Comparison of ENCODE assay signal across 10 cellular contexts in the genomic region with DNA sequence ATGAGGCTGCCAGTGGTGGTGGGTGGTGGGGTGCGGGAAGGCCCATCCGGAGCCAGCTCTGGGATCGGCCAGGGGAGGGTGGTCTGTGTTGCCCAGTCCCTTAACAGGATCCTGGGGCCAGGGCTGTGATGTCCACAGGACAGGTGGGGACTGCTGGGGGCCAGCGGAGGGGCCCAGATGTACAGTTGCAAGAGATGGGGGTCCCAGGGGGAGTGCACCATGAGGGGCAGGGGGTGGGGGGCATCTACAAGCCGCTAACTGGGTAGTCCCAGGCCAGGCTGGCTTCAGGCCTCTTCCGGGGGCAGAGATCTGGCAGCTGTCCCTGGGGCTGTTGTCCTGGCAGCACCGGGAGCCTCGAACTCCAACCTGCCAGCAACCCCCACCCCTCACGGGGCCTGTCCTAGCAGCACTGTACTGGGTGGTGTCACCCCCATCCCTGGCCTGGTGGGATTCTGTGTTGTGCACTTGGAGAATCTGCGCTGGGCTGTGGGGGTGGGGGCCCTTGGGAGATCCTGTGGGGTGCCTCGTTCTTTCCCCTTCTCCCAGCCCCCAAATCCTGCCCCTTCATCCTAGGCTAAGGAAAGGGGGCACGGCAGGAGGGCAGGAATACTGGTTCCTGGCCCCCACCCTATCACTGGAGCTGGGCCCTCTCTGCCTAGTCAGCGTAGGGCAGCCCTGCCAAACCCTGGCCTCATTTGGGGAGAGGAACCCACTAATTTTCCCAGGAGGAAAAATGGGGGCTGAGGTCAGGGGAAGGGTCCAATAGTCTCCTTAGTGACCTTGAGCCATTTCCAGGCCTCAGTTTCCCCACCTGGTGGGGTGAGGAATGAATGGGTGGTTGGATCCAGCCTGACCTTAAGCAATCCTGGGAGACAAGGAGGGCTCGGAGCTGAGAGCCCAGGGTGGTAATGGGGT. TPM values are rescaled to one million over a fixed set of nuclear protein-coding genes. Genes with fewer than 3 reads are reported as not detected.
DNase-seq lines count a peak whose midpoint lies in the region; ATAC-seq, FAIRE-seq and TF ChIP-seq lines count a peak whose summit lies in the region.
"Had no signal": no experiment of that assay in that cellular context is flagged by ENCODE, and none has a peak within 500 bp of the region (broad histone marks: within the 10 kb centered on the region; RNA-seq: fewer than 3 reads in every experiment).

No MANE protein-coding gene starts in this region.

- BruUV-seq in K562 (replicated peaks; lab: Mats Ljungman, UMichigan), result no TSS peak

- no peaks in the 10 kb centered on the region for H3K9me1 ChIP-seq in K562 (ENCODE audit: control insufficient read depth, insufficient read depth, low read length)

- no peak for TF ChIP-seq RAD21 in K562 (CRISPR knock-in tag; conservative IDR thresholded peaks at IDR 0.05 in 1 of 2, IDR thresholded peaks at IDR 0.05 in 1 of 2)

- H4K20me1 ChIP-seq in K562 (replicated peaks; ENCODE audit: control insufficient read depth, insufficient read depth, low read length), result peaks cover 12% of the 10 kb centered on the region; the same call in 1 of the 2 replicates

- no peak overlapping the region for H2AFZ ChIP-seq in K562 (ENCODE audit: low read depth, low read length)

- H3K4me3 ChIP-seq in HL-60 (replicated peaks; ENCODE audit: insufficient read depth, low read length) (peak overlapping the region; percentile 56), K562 (peak overlapping the region; percentile 86), stomach (peak overlapping the region; percentile 66 to 83 (median 75))

- TF ChIP-seq EP300 in K562 (IDR thresholded peaks at IDR 0.05; ENCODE audit: low read length) (no peak), stomach (IDR thresholded peaks at IDR 0.05) (no peak)

- peaks cover 49% of the 10 kb centered on the region for H3K79me2 ChIP-seq in K562 (ENCODE audit: control insufficient read depth, insufficient read depth, low read length)

- no peak for DNase-seq in HL-60 (ENCODE audit: low read depth in 1 of 2, low spot score in 1 of 2)
- no peak for DNase-seq in K562 (ENCODE audit: extremely low read depth in 1 of 4, low spot score in 3 of 4)
- DNase-seq in stomach, result no peak
- DNase-seq in NCI-H82 treated with DMSO at 0.1 percent for 48 hours (lab: John Stamatoyannopoulos, UW; ENCODE audit: unreplicated experiment), result no peak
- DNase-seq: stimulated activated naive CD4-positive, alpha-beta T cell had no signal

- H3K9me3 ChIP-seq in K562 (replicated peaks; ENCODE audit: control insufficient read depth, insufficient read depth, low read depth, low read length), result no peaks in the 10 kb centered on the region
- no peaks in the 10 kb centered on the region for H3K9me3 ChIP-seq in stomach

- no peak for TF ChIP-seq CTCF in HL-60 (IDR thresholded peaks at IDR 0.05; ENCODE audit: insufficient read depth, low read length)
- TF ChIP-seq CTCF in K562 (IDR thresholded peaks at IDR 0.05 in 2 of 3, conservative IDR thresholded peaks at IDR 0.05 in 1 of 3; ENCODE audit: insufficient read depth in 2 of 3, low read depth in 1 of 3, low read length in 3 of 3), result no peak
- TF ChIP-seq CTCF in stomach (IDR thresholded peaks at IDR 0.05), result no peak

- peak; percentile 65 for FAIRE-seq in K562 (lab: Jason Lieb, UNC)

- peak overlapping the region; percentile 83 to 99 for H3K9ac ChIP-seq in K562 (ENCODE audit: insufficient read depth in 1 of 2, low read depth in 2 of 2, low read length in 2 of 2)
- H3K9ac ChIP-seq: KMS-11 had no signal

- WGBS in K562 (ENCODE audit: insufficient coverage, low coverage, missing lambda C conversion rate), result 86% methylated on average over 7 of the region's 14 CpGs
- 45 to 57% (median 51%) methylated on average over 5 to 14 of the region's 14 CpGs for WGBS in stomach, 5 donors

- H3K4me1 ChIP-seq in K562 (replicated peaks in 1 of 2; ENCODE audit: control insufficient read depth in 2 of 2, insufficient read depth in 2 of 2, low read length in 2 of 2) (peaks cover 15 to 87% of the 10 kb centered on the region in 2 experiments), stomach (peaks cover 82 to 95% (median 88%) of the 10 kb centered on the region in 4 donors)

- H3K4me2 ChIP-seq in K562 (ENCODE audit: insufficient read depth, low read length), result peak overlapping the region; percentile 79
- H3K4me2 ChIP-seq: KMS-11 had no signal

- in situ Hi-C loops in K562 (cut with MboI), result no loop called here

- CTCF ChIA-PET in K562 (lab: Yijun Ruan, JAX; ENCODE audit: low intra/inter-chr PET ratio), result no interaction called here

- H3K27me3 ChIP-seq in HL-60 (ENCODE audit: insufficient read depth, poor library complexity, severe bottlenecking) (no peaks in the 10 kb centered on the region), K562 (ENCODE audit: control insufficient read depth in 2 of 2, insufficient read depth in 2 of 2, low read length in 2 of 2) (no peaks in the 10 kb centered on the region), layer of hippocampus (ENCODE audit: control insufficient read depth, insufficient read depth, low read length) (no peaks in the 10 kb centered on the region), stomach (peaks cover 0 to 11% (median 0%) of the 10 kb centered on the region in 3 donors)

- intact Hi-C loops in K562 (cut with micrococcal nuclease) (loop anchor here (5.0 kb wide), 2 partner anchors 53 to 88 kb away; no protein-coding TSS in a partner anchor), stomach (cut with DNase I; ENCODE audit: low total_unique reads) (no loop called here)

- TF ChIP-seq POLR2A in K562 (conservative IDR thresholded peaks at IDR 0.05) (no peak), stomach (IDR thresholded peaks at IDR 0.05) (no peak)

- no peak for ATAC-seq in K562
- no peak for ATAC-seq in HG03139 (IDR thresholded peaks at IDR 0.05; ENCODE audit: unreplicated experiment)
- ATAC-seq in HG03520 (IDR thresholded peaks at IDR 0.05; ENCODE audit: unreplicated experiment), result no peak
- ATAC-seq in HG03442 (IDR thresholded peaks at IDR 0.05; ENCODE audit: unreplicated experiment), result no peak

- peak overlapping the region; percentile 80 for H3K27ac ChIP-seq in HL-60 (replicated peaks)
- peak overlapping the region; percentile 82 for H3K27ac ChIP-seq in K562 (ENCODE audit: extremely low read depth, low read depth, low read length)
- H3K27ac ChIP-seq in layer of hippocampus (ENCODE audit: low read depth, low read length), result peak overlapping the region; percentile 95
- peak overlapping the region; percentile 5 to 95 (median 76) for H3K27ac ChIP-seq in stomach
- H3K27ac ChIP-seq: KMS-11 had no signal

- H3K36me3 ChIP-seq in K562 (ENCODE audit: control insufficient read depth, insufficient read depth, low read length), result peaks cover 43% of the 10 kb centered on the region; the same call in 1 of the 3 replicates
- H3K36me3 ChIP-seq in stomach, result peaks cover 4 to 5% (median 5%) of the 10 kb centered on the region in 4 donors

- POLR2A ChIA-PET in K562 (lab: Yijun Ruan, JAX), result interaction anchor here (0.6 kb wide), 1 partner anchor 101 kb away, joined by 3 read pairs; no protein-coding TSS in a partner anchor

TF ChIP-seq in K562, 482 proteins besides CTCF, POLR2A, EP300 and RAD21 (continues in another document):
- no peak for TF ChIP-seq TEAD1 (CRISPR knock-in tag; IDR thresholded peaks at IDR 0.05)
- no peak for TF ChIP-seq POLR3A (IDR thresholded peaks at IDR 0.05; ENCODE audit: borderline replicate concordance, extremely low read depth, insufficient read depth, insufficient read length)
- TF ChIP-seq EWSR1 (IDR thresholded peaks at IDR 0.05; ENCODE audit: borderline replicate concordance, low read depth, partially characterized antibody), result no peak

RNA-seq across cellular contexts. Expression of a gene that starts 1.4 kb away (rescaled TPM):
- total RNA-seq in K562 (2011; cell fraction: chromatin; rRNA removed; ENCODE audit: low replicate concordance), result 15.0 and 50.2 TPM in 2 replicates
- total RNA-seq in K562 (2011; cell fraction: nucleolus; rRNA removed), result 41.7 and 44.2 TPM in 2 replicates
- total RNA-seq in K562 (2011; cell fraction: nucleoplasm; rRNA removed), result 20.2 and 24.3 TPM in 2 replicates
- 15.4 and 22.4 TPM in 2 replicates for total RNA-seq in K562 (2014; rRNA removed)
- total RNA-seq in K562 (2014; rRNA removed; fragmentation: Illumina TruSeq; extraction: Trizol), result 4.8 and 9.1 TPM in 2 replicates
- total RNA-seq in K562 (2015; rRNA removed; fragmentation: Illumina TruSeq; extraction: Trizol), result 20.6 and 24.2 TPM in 2 replicates
- total RNA-seq in K562 (2021), result 51.2 and 60.3 TPM in 2 replicates
- 16.9 and 21.5 TPM in 2 replicates for polyA plus RNA-seq in K562 (2011; rRNA removed)
- 13.3 and 40.6 TPM in 2 replicates for polyA plus RNA-seq in K562 (2011; cell fraction: cytosol; rRNA removed)
- polyA plus RNA-seq in K562 (2011; cell fraction: nucleus; rRNA removed), result 40.9 and 91.6 TPM in 2 replicates
- polyA plus RNA-seq in K562 (2012), result 55.8 and 57.7 TPM in 2 replicates
- 36.2 and 45.7 TPM in 2 replicates for polyA plus RNA-seq in K562 (2014; fragmentation: Illumina TruSeq; extraction: Trizol)
- under 1 TPM; 0.11 to 0.32 TPM for polyA plus RNA-seq in K562 (2014; fragmentation: Nextera tagmentation; extraction: Ambion mirVana)
- polyA plus RNA-seq in K562 (2014; rRNA removed), result 31.1 and 46.9 TPM in 2 replicates
- 6.7 and 12.5 TPM in 2 replicates for polyA minus RNA-seq in K562 (2011; rRNA and poly(A)+ RNA removed)
- 27.2 and 41.8 TPM in 2 replicates for polyA minus RNA-seq in K562 (2011; cell fraction: cytosol; rRNA and poly(A)+ RNA removed)
- polyA minus RNA-seq in K562 (2011; cell fraction: nucleus; rRNA and poly(A)+ RNA removed), result 20.1 and 25.2 TPM in 2 replicates
- 10 to 100 TPM in 4 of 5 donors, 1 to 10 TPM in 1; 5.8 to 50.7 (median 17.4) TPM for total RNA-seq in stomach
- polyA plus RNA-seq in stomach, result 10 to 100 TPM; 19.7 to 42.2 (median 33.0) TPM

RNA-seq across cellular contexts. Expression of a gene that starts 38.0 kb away (rescaled TPM):
- total RNA-seq in K562 (2011; cell fraction: chromatin; rRNA removed; ENCODE audit: low replicate concordance), result 0.44 TPM in 1 of 2 replicates, not detected in the other
- not detected in 2 replicates for total RNA-seq in K562 (2011; cell fraction: nucleolus; rRNA removed)
- not detected in 2 replicates for total RNA-seq in K562 (2011; cell fraction: nucleoplasm; rRNA removed)
- total RNA-seq in K562 (2014; rRNA removed), result 0.20 TPM in 1 of 2 replicates, not detected in the other
- total RNA-seq in K562 (2014; rRNA removed; fragmentation: Illumina TruSeq; extraction: Trizol), result not detected in 2 replicates
- total RNA-seq in K562 (2015; rRNA removed; fragmentation: Illumina TruSeq; extraction: Trizol), result 0.18 TPM in 1 of 2 replicates, not detected in the other
- 0.25 TPM in 1 of 2 replicates, not detected in the other for total RNA-seq in K562 (2021)
- 0.10 TPM in 1 of 2 replicates, not detected in the other for polyA plus RNA-seq in K562 (2011; rRNA removed)
- 0.16 and 0.49 TPM in 2 replicates for polyA plus RNA-seq in K562 (2011; cell fraction: cytosol; rRNA removed)
- polyA plus RNA-seq in K562 (2011; cell fraction: nucleus; rRNA removed), result 0.20 and 0.32 TPM in 2 replicates
- 0.39 and 0.44 TPM in 2 replicates for polyA plus RNA-seq in K562 (2012)
- 0.58 TPM in 1 of 2 replicates, not detected in the other for polyA plus RNA-seq in K562 (2014; fragmentation: Illumina TruSeq; extraction: Trizol)
- not detected for polyA plus RNA-seq in K562 (2014; fragmentation: Nextera tagmentation; extraction: Ambion mirVana)
- polyA plus RNA-seq in K562 (2014; rRNA removed), result 0.07 and 0.18 TPM in 2 replicates
- polyA minus RNA-seq in K562 (2011; rRNA and poly(A)+ RNA removed), result not detected in 2 replicates
- not detected in 2 replicates for polyA minus RNA-seq in K562 (2011; cell fraction: cytosol; rRNA and poly(A)+ RNA removed)
- polyA minus RNA-seq in K562 (2011; cell fraction: nucleus; rRNA and poly(A)+ RNA removed), result not detected in 2 replicates
- 1 to 10 TPM in 1 of 5 donors, under 1 TPM in 2, not detected in 2; 0.45 to 2.0 (median 0.87) TPM for total RNA-seq in stomach
- 1 to 10 TPM; 1.5 to 5.9 (median 2.1) TPM for polyA plus RNA-seq in stomach
